Comparison of ENCODE assay signal across 1 cellular context in the genomic region with DNA sequence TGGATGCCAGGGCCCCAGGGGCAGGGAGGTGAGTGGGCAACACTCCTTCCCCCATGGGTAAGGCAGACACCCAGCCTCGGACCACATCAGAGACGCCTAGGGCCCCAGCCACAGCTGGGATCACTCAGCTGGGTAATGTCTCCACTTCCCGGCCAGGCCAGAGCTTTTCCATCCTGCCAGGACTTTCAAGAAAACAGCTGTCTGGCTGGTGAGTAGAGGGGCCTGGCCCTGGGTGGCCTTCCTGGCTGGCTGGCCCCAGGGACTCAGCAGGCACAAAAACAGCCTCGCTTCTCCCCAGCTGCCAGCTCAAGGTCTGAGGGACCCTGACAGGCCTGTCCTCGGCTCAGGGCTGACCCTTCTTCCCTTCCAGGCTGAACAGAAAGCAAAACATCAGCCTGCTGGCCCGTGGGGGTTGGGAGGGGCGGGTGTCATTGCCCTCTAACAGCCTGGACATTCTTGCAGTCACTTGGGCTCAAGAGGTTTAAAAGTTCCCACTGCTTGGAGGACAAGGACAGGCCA.
TF ChIP-seq lines count a peak whose summit lies in the region.

No MANE protein-coding gene starts in this region.

TF ChIP-seq in IMR-90, 13 proteins besides CTCF, POLR2A, EP300 and RAD21:
- TF ChIP-seq, protein P1, sequence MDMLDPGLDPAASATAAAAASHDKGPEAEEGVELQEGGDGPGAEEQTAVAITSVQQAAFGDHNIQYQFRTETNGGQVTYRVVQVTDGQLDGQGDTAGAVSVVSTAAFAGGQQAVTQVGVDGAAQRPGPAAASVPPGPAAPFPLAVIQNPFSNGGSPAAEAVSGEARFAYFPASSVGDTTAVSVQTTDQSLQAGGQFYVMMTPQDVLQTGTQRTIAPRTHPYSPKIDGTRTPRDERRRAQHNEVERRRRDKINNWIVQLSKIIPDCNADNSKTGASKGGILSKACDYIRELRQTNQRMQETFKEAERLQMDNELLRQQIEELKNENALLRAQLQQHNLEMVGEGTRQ (IDR thresholded peaks at IDR 0.05; ENCODE audit: low read depth, low read length) = no peak
- TF ChIP-seq FOS (IDR thresholded peaks at IDR 0.05; ENCODE audit: low read depth, low read length) (no peak), CHD1 (IDR thresholded peaks at IDR 0.05; ENCODE audit: low read depth, low read length) (no peak), NFE2L2 (IDR thresholded peaks at IDR 0.05; ENCODE audit: low read depth, low read length) (no peak), MAFK (IDR thresholded peaks at IDR 0.05; ENCODE audit: low read depth, low read length) (no peak), BHLHE40 (IDR thresholded peaks at IDR 0.05; ENCODE audit: low read depth, low read length) (no peak), RFX5 (IDR thresholded peaks at IDR 0.05; ENCODE audit: low read depth, low read length) (no peak), CEBPB (IDR thresholded peaks at IDR 0.05; ENCODE audit: low read depth, low read length) (no peak), RCOR1 (IDR thresholded peaks at IDR 0.05; ENCODE audit: insufficient replicate concordance, low read length) (no peak), MAZ (IDR thresholded peaks at IDR 0.05; ENCODE audit: borderline replicate concordance, low read depth, low read length) (no peak), SMC3 (IDR thresholded peaks at IDR 0.05; ENCODE audit: low read depth, low read length) (no peak)
- TF ChIP-seq, protein P2, sequence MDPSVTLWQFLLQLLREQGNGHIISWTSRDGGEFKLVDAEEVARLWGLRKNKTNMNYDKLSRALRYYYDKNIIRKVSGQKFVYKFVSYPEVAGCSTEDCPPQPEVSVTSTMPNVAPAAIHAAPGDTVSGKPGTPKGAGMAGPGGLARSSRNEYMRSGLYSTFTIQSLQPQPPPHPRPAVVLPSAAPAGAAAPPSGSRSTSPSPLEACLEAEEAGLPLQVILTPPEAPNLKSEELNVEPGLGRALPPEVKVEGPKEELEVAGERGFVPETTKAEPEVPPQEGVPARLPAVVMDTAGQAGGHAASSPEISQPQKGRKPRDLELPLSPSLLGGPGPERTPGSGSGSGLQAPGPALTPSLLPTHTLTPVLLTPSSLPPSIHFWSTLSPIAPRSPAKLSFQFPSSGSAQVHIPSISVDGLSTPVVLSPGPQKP (IDR thresholded peaks at IDR 0.05; ENCODE audit: borderline replicate concordance, low read depth, low read length) = no peak
